8 cellular contexts compared by ENCODE assay signal in genomic region chr3:150602426-150603089, GRCh38. TPM values are rescaled to one million over a fixed set of nuclear protein-coding genes. Genes with fewer than 3 reads are reported as not detected.
DNase-seq lines count a peak whose midpoint lies in the region; ATAC-seq and TF ChIP-seq lines count a peak whose summit lies in the region.

No MANE protein-coding gene starts in this region.

- peak overlapping the region; percentile 92 for H3K4me3 Mint-ChIP-seq in WTC11
- H3K4me3 Mint-ChIP-seq in stimulated activated naive B cell treated with anti-CD40 and anti-IgM and Interleukin-4, amounts not matched to agents 10 μg/mL and 1 μg/mL and 100 μg/mL, for 72 hours: peak overlapping the region; percentile 99

- 42% methylated on average over 5 of the region's 5 CpGs for WGBS in right cardiac atrium

- H3K9me3 Mint-ChIP-seq in WTC11: no peaks in the 10 kb centered on the region
- H3K9me3 Mint-ChIP-seq in stimulated activated naive B cell treated with anti-CD40 and anti-IgM and Interleukin-4, amounts not matched to agents 10 μg/mL and 1 μg/mL and 100 μg/mL, for 72 hours: peaks cover 0 to 5% of the 10 kb centered on the region in 2 donors

- DNase-seq in NCI-H1417 (lab: John Stamatoyannopoulos, UW) (peak in 2 of 3 experiments; percentile 10 to 60), NCI-H1417 treated with DMSO at 0.1 percent for 48 hours (lab: John Stamatoyannopoulos, UW) (no peak), WTC11 (ENCODE audit: low spot score) (no peak), right cardiac atrium (no peak), kidney tubule cell (ENCODE audit: low spot score) (no peak)
- DNase-seq in stimulated activated naive B cell treated with anti-CD40 and anti-IgM and Interleukin-4, amounts not matched to agents 10 μg/mL and 1 μg/mL and 100 μg/mL, for 72 hours: no peak
- no peak for DNase-seq in stimulated activated CD8-positive, alpha-beta memory T cell treated with anti-CD3 and anti-CD28 coated beads, Interleukin-4, amount 100 ng/mL, for 48 hours

- no peaks in the 10 kb centered on the region for H3K27me3 ChIP-seq in right cardiac atrium (ENCODE audit: control insufficient read depth, insufficient read depth)

- H3K4me1 Mint-ChIP-seq in WTC11: peaks cover 76% of the 10 kb centered on the region
- peaks cover 38 to 71% of the 10 kb centered on the region in 2 donors for H3K4me1 Mint-ChIP-seq in stimulated activated naive B cell treated with anti-CD40 and anti-IgM and Interleukin-4, amounts not matched to agents 10 μg/mL and 1 μg/mL and 100 μg/mL, for 72 hours

- H3K27me3 Mint-ChIP-seq in WTC11 (ENCODE audit: low read depth): no peaks in the 10 kb centered on the region
- no peaks in the 10 kb centered on the region for H3K27me3 Mint-ChIP-seq in stimulated activated naive B cell treated with anti-CD40 and anti-IgM and Interleukin-4, amounts not matched to agents 10 μg/mL and 1 μg/mL and 100 μg/mL, for 72 hours

- H3K4me1 ChIP-seq in right cardiac atrium (ENCODE audit: control insufficient read depth, insufficient read depth, low read length): peaks cover 3% of the 10 kb centered on the region

- H3K36me3 Mint-ChIP-seq in WTC11: peaks cover 11% of the 10 kb centered on the region
- H3K36me3 Mint-ChIP-seq in stimulated activated naive B cell treated with anti-CD40 and anti-IgM and Interleukin-4, amounts not matched to agents 10 μg/mL and 1 μg/mL and 100 μg/mL, for 72 hours: peaks cover 47 to 56% of the 10 kb centered on the region in 2 donors

- TF ChIP-seq CTCF in WTC11 (IDR thresholded peaks at IDR 0.05): no peak

- H3K9me3 ChIP-seq in right cardiac atrium (ENCODE audit: control insufficient read depth, low read length): no peaks in the 10 kb centered on the region

- H3K27ac Mint-ChIP-seq in WTC11: peak overlapping the region; percentile 92
- peak overlapping the region; percentile 100 for H3K27ac Mint-ChIP-seq in stimulated activated naive B cell treated with anti-CD40 and anti-IgM and Interleukin-4, amounts not matched to agents 10 μg/mL and 1 μg/mL and 100 μg/mL, for 72 hours

- ATAC-seq in HG02970 (IDR thresholded peaks at IDR 0.05; ENCODE audit: low FRiP score, unreplicated experiment) (peak; percentile 8), WTC11 (peak; percentile 4), right cardiac atrium (peak in 1 of 2 donors; percentile 3)
- ATAC-seq in stimulated activated naive B cell treated with anti-CD40 and anti-IgM and Interleukin-4, amounts not matched to agents 10 μg/mL and 1 μg/mL and 100 μg/mL, for 72 hours (replicated peaks): peak; percentile 1

- CTCF ChIA-PET in WTC11 (lab: Charles Lee): interaction anchor here (1.0 kb wide), 1 partner anchor 107 kb away, joined by 3 read pairs; no protein-coding TSS in a partner anchor

- POLR2A ChIA-PET in WTC11 (lab: Charles Lee): interaction anchor here (0.6 to 2.7 kb wide), 7 partner anchors 9 to 633 kb away, joined by 3 to 11 read pairs (median 4); partner anchors contain the start of genes EIF2A, ERICH6, PFN2 and SERP1

- peak overlapping the region; percentile 91 for H3K4me3 ChIP-seq in right cardiac atrium (ENCODE audit: low read length)

- intact Hi-C loops in right cardiac atrium (cut with DNase I): no loop called here

- peak overlapping the region; percentile 82 for H3K27ac ChIP-seq in right cardiac atrium (ENCODE audit: low read length)

TF ChIP-seq in WTC11, 78 proteins besides CTCF, POLR2A, EP300 and RAD21:
- TF ChIP-seq RORB (CRISPR knock-in tag; IDR thresholded peaks at IDR 0.05) (no peak), PRRX2 (CRISPR knock-in tag; IDR thresholded peaks at IDR 0.05) (no peak), CDX4 (CRISPR knock-in tag; IDR thresholded peaks at IDR 0.05; ENCODE audit: borderline replicate concordance) (no peak), CREB1 (CRISPR knock-in tag; IDR thresholded peaks at IDR 0.05) (no peak), AR (CRISPR knock-in tag; IDR thresholded peaks at IDR 0.05) (peak; percentile 51; the same call in 1 of the 2 replicates), STAT6 (CRISPR knock-in tag; conservative IDR thresholded peaks at IDR 0.05; ENCODE audit: low read depth) (no peak), MLX (CRISPR knock-in tag; IDR thresholded peaks at IDR 0.05) (no peak)
TF ChIP-seq in WTC11: peak in this region for 1.

RNA-seq across cellular contexts. Expression of gene SELENOT, which starts 0.6 kb away (rescaled TPM):
- total RNA-seq in WTC11 (2021): 48.3 to 57.0 TPM (median 53.4 TPM) in 3 replicates
- total RNA-seq in right cardiac atrium: 100 to 1,000 TPM in 3 of 4 donors, 10 to 100 TPM in 1; 80.9 to 112 (median 107) TPM
- polyA plus RNA-seq in right cardiac atrium: 59.6 TPM

RNA-seq across cellular contexts. Expression of gene EIF2A, which starts 56.0 kb away (rescaled TPM):
- total RNA-seq in WTC11 (2021) (76.2 to 88.4 TPM (median 82.7 TPM) in 3 replicates), right cardiac atrium (10 to 100 TPM; 66.9 to 77.1 (median 69.2) TPM)
- polyA plus RNA-seq in right cardiac atrium: 51.7 TPM

RNA-seq across cellular contexts. Expression of gene SERP1, which starts 56.3 kb away (rescaled TPM):
- total RNA-seq in WTC11 (2021): 86.9 to 98.3 TPM (median 94.9 TPM) in 3 replicates
- 10 to 100 TPM; 35.2 to 41.3 (median 37.4) TPM for total RNA-seq in right cardiac atrium
- polyA plus RNA-seq in right cardiac atrium: 24.8 TPM

Comparison
In these comparisons a context has a peak if more than half of its experiments do, and no peak if none do; other contexts are left out.
1. DNase-seq: peak in NCI-H1417 (2 of 3); none in NCI-H1417 treated with DMSO at 0.1 percent for 48 hours (single experiment), WTC11 (single experiment), right cardiac atrium (0 of 3), stimulated activated naive B cell treated with anti-CD40 and anti-IgM and Interleukin-4, amounts not matched to agents 10 μg/mL and 1 μg/mL and 100 μg/mL, for 72 hours (single experiment), kidney tubule cell (single experiment) and stimulated activated CD8-positive, alpha-beta memory T cell treated with anti-CD3 and anti-CD28 coated beads, Interleukin-4, amount 100 ng/mL, for 48 hours (single experiment).